In the genomic region with DNA sequence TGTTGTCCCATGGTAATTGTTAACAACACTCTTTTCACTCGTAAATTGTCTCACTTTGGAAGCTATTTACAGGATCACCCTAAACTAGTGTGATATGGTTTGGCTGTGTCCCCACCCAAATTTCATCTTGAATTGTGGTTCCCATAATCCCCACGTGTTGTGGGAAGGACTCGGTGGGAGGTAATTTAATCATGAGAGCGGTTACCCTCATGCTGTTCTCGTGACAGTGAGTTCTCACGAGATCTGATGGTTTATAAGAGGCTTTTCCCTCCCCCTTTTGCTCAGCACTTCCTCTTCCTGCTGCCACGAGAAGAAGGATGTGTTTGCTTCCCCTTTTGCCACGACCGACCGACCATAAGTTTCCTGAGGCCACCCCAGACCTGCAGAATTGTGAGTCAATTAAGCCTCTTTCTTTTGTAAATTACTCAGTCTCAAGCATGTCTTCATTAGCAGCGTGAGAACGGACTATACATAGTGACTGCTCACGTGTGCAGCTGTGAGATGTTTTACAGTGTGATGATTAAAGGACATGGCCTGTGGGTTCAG, we compare ENCODE assay signal across 1 cellular context.
TF ChIP-seq lines count a peak whose summit lies in the region.

No MANE protein-coding gene starts in this region.

TF ChIP-seq in K562, 482 proteins besides CTCF, POLR2A, EP300 and RAD21 (continued from another document):
- TF ChIP-seq HMBOX1 (IDR thresholded peaks at IDR 0.05) (no peak), LCOR (CRISPR knock-in tag; IDR thresholded peaks at IDR 0.05) (0 out of 2 replicates have a peak, but pooled peaks have one; percentile 43), ZNF12 (CRISPR knock-in tag; IDR thresholded peaks at IDR 0.05) (no peak), ZNF668 (CRISPR knock-in tag; IDR thresholded peaks at IDR 0.05) (no peak), CHD4 (IDR thresholded peaks at IDR 0.05; ENCODE audit: insufficient read depth, insufficient replicate concordance, low read depth, low read length, poor library complexity, severe bottlenecking) (no peak), FOXP4 (CRISPR knock-in tag; IDR thresholded peaks at IDR 0.05; ENCODE audit: borderline replicate concordance) (no peak), HNRNPUL1 (IDR thresholded peaks at IDR 0.05; ENCODE audit: low read length) (no peak), BACH1 (tag; IDR thresholded peaks at IDR 0.05) (no peak), MYBL2 (IDR thresholded peaks at IDR 0.05; ENCODE audit: low read depth) (peak; percentile 60), MYBL2 (CRISPR knock-in tag; IDR thresholded peaks at IDR 0.05; ENCODE audit: borderline replicate concordance) (no peak), MAFG (tag; conservative IDR thresholded peaks at IDR 0.05) (no peak), CTBP1 (IDR thresholded peaks at IDR 0.05; ENCODE audit: borderline replicate concordance) (peak; percentile 64), TCF3 (CRISPR knock-in tag; IDR thresholded peaks at IDR 0.05) (0 out of 2 replicates have a peak, but pooled peaks have one; percentile 23), NONO (IDR thresholded peaks at IDR 0.05; ENCODE audit: low read depth in 2 of 2, low read length in 1 of 2) (0 out of 4 replicates have a peak, but pooled peaks of 1 of the 2 experiments have one; percentile 16), MAX (CRISPR knock-in tag; IDR thresholded peaks at IDR 0.05) (peak; percentile 73; the same call in 1 of the 2 replicates), FOS (IDR thresholded peaks at IDR 0.05; ENCODE audit: extremely low read depth, insufficient read length) (no peak)
- TF ChIP-seq, protein P1, sequence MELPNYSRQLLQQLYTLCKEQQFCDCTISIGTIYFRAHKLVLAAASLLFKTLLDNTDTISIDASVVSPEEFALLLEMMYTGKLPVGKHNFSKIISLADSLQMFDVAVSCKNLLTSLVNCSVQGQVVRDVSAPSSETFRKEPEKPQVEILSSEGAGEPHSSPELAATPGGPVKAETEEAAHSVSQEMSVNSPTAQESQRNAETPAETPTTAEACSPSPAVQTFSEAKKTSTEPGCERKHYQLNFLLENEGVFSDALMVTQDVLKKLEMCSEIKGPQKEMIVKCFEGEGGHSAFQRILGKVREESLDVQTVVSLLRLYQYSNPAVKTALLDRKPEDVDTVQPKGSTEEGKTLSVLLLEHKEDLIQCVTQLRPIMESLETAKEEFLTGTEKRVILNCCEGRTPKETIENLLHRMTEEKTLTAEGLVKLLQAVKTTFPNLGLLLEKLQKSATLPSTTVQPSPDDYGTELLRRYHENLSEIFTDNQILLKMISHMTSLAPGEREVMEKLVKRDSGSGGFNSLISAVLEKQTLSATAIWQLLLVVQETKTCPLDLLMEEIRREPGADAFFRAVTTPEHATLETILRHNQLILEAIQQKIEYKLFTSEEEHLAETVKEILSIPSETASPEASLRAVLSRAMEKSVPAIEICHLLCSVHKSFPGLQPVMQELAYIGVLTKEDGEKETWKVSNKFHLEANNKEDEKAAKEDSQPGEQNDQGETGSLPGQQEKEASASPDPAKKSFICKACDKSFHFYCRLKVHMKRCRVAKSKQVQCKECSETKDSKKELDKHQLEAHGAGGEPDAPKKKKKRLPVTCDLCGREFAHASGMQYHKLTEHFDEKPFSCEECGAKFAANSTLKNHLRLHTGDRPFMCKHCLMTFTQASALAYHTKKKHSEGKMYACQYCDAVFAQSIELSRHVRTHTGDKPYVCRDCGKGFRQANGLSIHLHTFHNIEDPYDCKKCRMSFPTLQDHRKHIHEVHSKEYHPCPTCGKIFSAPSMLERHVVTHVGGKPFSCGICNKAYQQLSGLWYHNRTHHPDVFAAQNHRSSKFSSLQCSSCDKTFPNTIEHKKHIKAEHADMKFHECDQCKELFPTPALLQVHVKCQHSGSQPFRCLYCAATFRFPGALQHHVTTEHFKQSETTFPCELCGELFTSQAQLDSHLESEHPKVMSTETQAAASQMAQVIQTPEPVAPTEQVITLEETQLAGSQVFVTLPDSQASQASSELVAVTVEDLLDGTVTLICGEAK (IDR thresholded peaks at IDR 0.05), result peak; percentile 88
- TF ChIP-seq, protein P1 (CRISPR knock-in tag; IDR thresholded peaks at IDR 0.05), result no peak
- TF ChIP-seq, protein P2, sequence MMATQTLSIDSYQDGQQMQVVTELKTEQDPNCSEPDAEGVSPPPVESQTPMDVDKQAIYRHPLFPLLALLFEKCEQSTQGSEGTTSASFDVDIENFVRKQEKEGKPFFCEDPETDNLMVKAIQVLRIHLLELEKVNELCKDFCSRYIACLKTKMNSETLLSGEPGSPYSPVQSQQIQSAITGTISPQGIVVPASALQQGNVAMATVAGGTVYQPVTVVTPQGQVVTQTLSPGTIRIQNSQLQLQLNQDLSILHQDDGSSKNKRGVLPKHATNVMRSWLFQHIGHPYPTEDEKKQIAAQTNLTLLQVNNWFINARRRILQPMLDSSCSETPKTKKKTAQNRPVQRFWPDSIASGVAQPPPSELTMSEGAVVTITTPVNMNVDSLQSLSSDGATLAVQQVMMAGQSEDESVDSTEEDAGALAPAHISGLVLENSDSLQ (IDR thresholded peaks at IDR 0.05), result peak; percentile 90
